Comparison of ENCODE assay signal across 16 cellular contexts in genomic region chr7:22402250-22402649, GRCh38. TPM values are rescaled to one million over a fixed set of nuclear protein-coding genes. Genes with fewer than 3 reads are reported as not detected.
DNase-seq lines count a peak whose midpoint lies in the region; ATAC-seq, FAIRE-seq and TF ChIP-seq lines count a peak whose summit lies in the region.
"Had no signal": no experiment of that assay in that cellular context is flagged by ENCODE, and none has a peak within 500 bp of the region (broad histone marks: within the 10 kb centered on the region; RNA-seq: fewer than 3 reads in every experiment).

No MANE protein-coding gene starts in this region.

- H3K36me3 ChIP-seq in HAP-1 (replicated peaks) = no peaks in the 10 kb centered on the region
- H3K36me3 ChIP-seq: colonic mucosa, gastrocnemius medialis had no signal

- peaks cover 1% of the 10 kb centered on the region for H3K9me3 Mint-ChIP-seq in chondrocyte (ENCODE audit: low read depth)
- H3K9me3 Mint-ChIP-seq: nephron progenitor cell had no signal

- H3K27me3 ChIP-seq in HAP-1 (ENCODE audit: low read depth) = no peaks in the 10 kb centered on the region
- H3K27me3 ChIP-seq: colonic mucosa, gastrocnemius medialis had no signal

- peaks cover 45% of the 10 kb centered on the region for H3K4me1 Mint-ChIP-seq in chondrocyte (ENCODE audit: low read depth)
- H3K4me1 Mint-ChIP-seq: nephron progenitor cell had no signal

- TF ChIP-seq CTCF in chondrocyte (IDR thresholded peaks at IDR 0.05) = no peak

- H3K9me3 ChIP-seq in HAP-1 = no peaks in the 10 kb centered on the region
- H3K9me3 ChIP-seq: colonic mucosa, gastrocnemius medialis had no signal

- ATAC-seq in GM21528 (IDR thresholded peaks at IDR 0.05; ENCODE audit: low FRiP score, unreplicated experiment) = peak; percentile 46
- ATAC-seq: left colon had no signal

- peak; percentile 71 for FAIRE-seq in GM12892 (lab: Jason Lieb, UNC)

- H3K4me3 ChIP-seq in HAP-1 = no peak overlapping the region
- H3K4me3 ChIP-seq: colonic mucosa, gastrocnemius medialis, skin epidermis had no signal

- no peaks in the 10 kb centered on the region for H3K36me3 Mint-ChIP-seq in chondrocyte (ENCODE audit: low read depth)
- H3K36me3 Mint-ChIP-seq: CD4-positive, CD25-positive, alpha-beta regulatory T cell had no signal

- no peak for TF ChIP-seq POLR2A in GM12892 (IDR thresholded peaks at IDR 0.05; ENCODE audit: low read depth, low read length)

- in situ Hi-C loops in HAP-1 (cut with MboI; ENCODE audit: low sequenced_read_pairs) = no loop called here

- DNase-seq in GM12892 (ENCODE audit: insufficient read length) = no peak
- DNase-seq in KG1 (lab: John Stamatoyannopoulos, UW) = peak; percentile 29
- DNase-seq in chondrocyte (ENCODE audit: low spot score) = no peak
- no peak for DNase-seq in NCI-H524 treated with DMSO at 0.1 percent for 48 hours (lab: John Stamatoyannopoulos, UW)
- DNase-seq in SK-N-DZ (ENCODE audit: low spot score) = no peak
- DNase-seq in nucleus accumbens (lab: John Stamatoyannopoulos, UW) = no peak
- no peak for DNase-seq in HAP-1 (ENCODE audit: low spot score in 2 of 2)
- DNase-seq: activated CD4-positive, alpha-beta T cell treated with anti-CD3 and anti-CD28 coated beads, Interleukin-2, amount 50 U/mL, for 1 hour; activated naive CD4-positive, alpha-beta T cell treated with anti-CD3 and anti-CD28 coated beads, Interleukin-2, amount 50 U/mL, for 16 hours; colonic mucosa; gastrocnemius medialis; left colon; nephron progenitor cell had no signal

- H3K27me3 Mint-ChIP-seq in chondrocyte (ENCODE audit: low read depth) = no peaks in the 10 kb centered on the region
- H3K27me3 Mint-ChIP-seq: CD4-positive, CD25-positive, alpha-beta regulatory T cell had no signal

- no peaks in the 10 kb centered on the region for H3K4me1 ChIP-seq in HAP-1
- H3K4me1 ChIP-seq: colonic mucosa, gastrocnemius medialis had no signal

- H3K27ac Mint-ChIP-seq in chondrocyte (ENCODE audit: unreplicated experiment) = peak overlapping the region; percentile 56
- H3K27ac Mint-ChIP-seq: CD4-positive, CD25-positive, alpha-beta regulatory T cell; nephron progenitor cell had no signal

- H3K4me3 Mint-ChIP-seq in chondrocyte (ENCODE audit: unreplicated experiment) = no peak overlapping the region
- H3K4me3 Mint-ChIP-seq: CD4-positive, CD25-positive, alpha-beta regulatory T cell; nephron progenitor cell had no signal

RNA-seq across cellular contexts. Expression of gene RAPGEF5, which starts 45.3 kb away (rescaled TPM):
- 2.7 TPM for polyA plus RNA-seq in GM12892 (2012; ENCODE audit: missing spikeins)
- 0.53 to 2.2 TPM (median 1.9 TPM) in 3 replicates for total RNA-seq in chondrocyte
- polyA plus RNA-seq in SK-N-DZ (2014; cell fraction: cytosol; rRNA removed) = 5.6 and 9.2 TPM in 2 replicates
- polyA plus RNA-seq in SK-N-DZ (2014; cell fraction: nucleus; rRNA removed) = 5.9 and 9.2 TPM in 2 replicates
- total RNA-seq: CD4-positive, CD25-positive, alpha-beta regulatory T cell had no signal
- polyA plus RNA-seq: CD4-positive, CD25-positive, alpha-beta regulatory T cell had no signal
